ENCODE assay signal across 12 cellular contexts in genomic region chr17:28747801-28748750, GRCh38. TPM values are rescaled to one million over a fixed set of nuclear protein-coding genes. Genes with fewer than 3 reads are reported as not detected.
DNase-seq lines count a peak whose midpoint lies in the region; ATAC-seq and TF ChIP-seq lines count a peak whose summit lies in the region.
"Had no signal": no experiment of that assay in that cellular context is flagged by ENCODE, and none has a peak within 500 bp of the region (broad histone marks: within the 10 kb centered on the region; RNA-seq: fewer than 3 reads in every experiment).

No MANE protein-coding gene starts in this region.

- no peak for ATAC-seq in HG03565 (IDR thresholded peaks at IDR 0.05; ENCODE audit: unreplicated experiment)
- ATAC-seq: left lobe of liver, sciatic nerve had no signal

- peaks cover 12% of the 10 kb centered on the region for H3K4me1 ChIP-seq in endodermal cell (ENCODE audit: control insufficient read depth, insufficient read depth, low read length)

- H3K9me3 Mint-ChIP-seq in Calu3 (ENCODE audit: low read depth, unreplicated experiment) (no peaks in the 10 kb centered on the region), endodermal cell (no peaks in the 10 kb centered on the region), progenitor cell of endocrine pancreas (ENCODE audit: low read depth) (no peaks in the 10 kb centered on the region)
- H3K9me3 Mint-ChIP-seq: activated naive CD8-positive, alpha-beta T cell treated with anti-CD3 and anti-CD28 coated beads, Interleukin-2, amount 10 ng/mL, durations not matched to agents 7 days and 5 days had no signal

- peaks cover 97% of the 10 kb centered on the region for H3K36me3 Mint-ChIP-seq in Calu3 (ENCODE audit: insufficient read depth, unreplicated experiment)
- peaks cover 49% of the 10 kb centered on the region for H3K36me3 Mint-ChIP-seq in endodermal cell (ENCODE audit: low read depth)
- H3K36me3 Mint-ChIP-seq in progenitor cell of endocrine pancreas (ENCODE audit: insufficient read depth): peaks cover 12% of the 10 kb centered on the region

- no TSS peak for BruUV-seq in Calu3 (replicated peaks; lab: Mats Ljungman, UMichigan)

- intact Hi-C loops in Calu3 (cut with micrococcal nuclease; ENCODE audit: unreplicated experiment): no loop called here

- DNase-seq in Calu3: no peak
- no peak for DNase-seq in RWPE1 (ENCODE audit: low spot score)
- DNase-seq in endodermal cell: peak; percentile 51
- no peak for DNase-seq in progenitor cell of endocrine pancreas (ENCODE audit: low spot score, unreplicated experiment)
- no peak for DNase-seq in NK-92 (lab: John Stamatoyannopoulos, UW; ENCODE audit: unreplicated experiment)
- no peak for DNase-seq in HPDE6-E6E7 (ENCODE audit: extremely low spot score)
- DNase-seq in OCI-M1 (lab: John Stamatoyannopoulos, UW): no peak
- DNase-seq: activated naive CD8-positive, alpha-beta T cell treated with anti-CD3 and anti-CD28 coated beads, Interleukin-2, amount 10 ng/mL, durations not matched to agents 7 days and 5 days; T1000 had no signal

- H3K27ac ChIP-seq in RWPE1: peak overlapping the region; percentile 100
- H3K27ac ChIP-seq in endodermal cell (ENCODE audit: low read depth, low read length): no peak overlapping the region

- H3K4me3 Mint-ChIP-seq in Calu3 (ENCODE audit: low read depth, unreplicated experiment): peak overlapping the region; percentile 81
- H3K4me3 Mint-ChIP-seq in endodermal cell: no peak overlapping the region
- H3K4me3 Mint-ChIP-seq in progenitor cell of endocrine pancreas (ENCODE audit: low read depth): no peak overlapping the region
- H3K4me3 Mint-ChIP-seq: activated naive CD8-positive, alpha-beta T cell treated with anti-CD3 and anti-CD28 coated beads, Interleukin-2, amount 10 ng/mL, durations not matched to agents 7 days and 5 days had no signal

- H3K27me3 Mint-ChIP-seq in Calu3 (ENCODE audit: unreplicated experiment): no peaks in the 10 kb centered on the region
- H3K27me3 Mint-ChIP-seq in endodermal cell (ENCODE audit: insufficient read depth): no peaks in the 10 kb centered on the region
- H3K27me3 Mint-ChIP-seq in progenitor cell of endocrine pancreas: no peaks in the 10 kb centered on the region
- H3K27me3 Mint-ChIP-seq: activated naive CD8-positive, alpha-beta T cell treated with anti-CD3 and anti-CD28 coated beads, Interleukin-2, amount 10 ng/mL, durations not matched to agents 7 days and 5 days had no signal

- H3K9me3 ChIP-seq in endodermal cell (ENCODE audit: control insufficient read depth, low read length): no peaks in the 10 kb centered on the region

- H3K27ac Mint-ChIP-seq in Calu3 (ENCODE audit: unreplicated experiment): peak overlapping the region; percentile 91
- H3K27ac Mint-ChIP-seq in endodermal cell: peak overlapping the region; percentile 81
- H3K27ac Mint-ChIP-seq in progenitor cell of endocrine pancreas: peak overlapping the region; percentile 99
- H3K27ac Mint-ChIP-seq: activated naive CD8-positive, alpha-beta T cell treated with anti-CD3 and anti-CD28 coated beads, Interleukin-2, amount 10 ng/mL, durations not matched to agents 7 days and 5 days had no signal

- H3K9ac ChIP-seq in endodermal cell (ENCODE audit: extremely low read depth, low read length, poor library complexity, severe bottlenecking): no peak overlapping the region

- H3K4me1 Mint-ChIP-seq in Calu3 (ENCODE audit: low read depth, unreplicated experiment) (peaks cover 34% of the 10 kb centered on the region), endodermal cell (peaks cover 7% of the 10 kb centered on the region), progenitor cell of endocrine pancreas (ENCODE audit: low read depth) (peaks cover 27% of the 10 kb centered on the region)

- peaks cover 68% of the 10 kb centered on the region for H3K36me3 ChIP-seq in endodermal cell (ENCODE audit: control insufficient read depth, insufficient read depth, low read length)

- no peak for TF ChIP-seq CTCF in Calu3 (IDR thresholded peaks at IDR 0.05; ENCODE audit: unreplicated experiment)
- no peak for TF ChIP-seq CTCF in RWPE1 (conservative IDR thresholded peaks at IDR 0.05; ENCODE audit: low read depth)
- TF ChIP-seq CTCF in endodermal cell (conservative IDR thresholded peaks at IDR 0.05): no peak
- no peak for TF ChIP-seq CTCF in progenitor cell of endocrine pancreas (IDR thresholded peaks at IDR 0.05; ENCODE audit: unreplicated experiment)

- CTCF ChIA-PET in Calu3 (lab: Charles Lee): interaction anchor here (1.1 to 9.1 kb wide), 3 partner anchors 16 to 204 kb away, joined by 3 to 228 read pairs (median 3); partner anchors contain the start of genes NEK8, PHF12 and TLCD1
- CTCF ChIA-PET in RWPE1 (lab: Yijun Ruan, JAX): interaction anchor here (1.7 to 14.3 kb wide), 2 partner anchors 22 to 160 kb away, joined by 6 to 249 read pairs; partner anchors contain the start of genes NEK8 and TLCD1

- H3K27me3 ChIP-seq in endodermal cell (ENCODE audit: control insufficient read depth, insufficient read depth, low read length, poor library complexity, severe bottlenecking): no peaks in the 10 kb centered on the region

- H3K4me3 ChIP-seq in endodermal cell (ENCODE audit: low read length): no peak overlapping the region

- 94 to 97% methylated on average over 15 to 18 of the region's 18 CpGs for WGBS in endodermal cell (ENCODE audit: insufficient coverage in 1 of 2, insufficient read length in 1 of 2), 2 experiments

- POLR2A ChIA-PET in RWPE1 (lab: Yijun Ruan, JAX; ENCODE audit: low non-redundant PET): interaction anchor here (2.7 to 6.8 kb wide), 2 partner anchors 21 kb away, joined by 22 to 95 read pairs; partner anchors contain the start of genes NEK8 and TLCD1

RNA-seq across cellular contexts. Expression of gene TRAF4, which starts 4.3 kb away (rescaled TPM):
- total RNA-seq in Calu3 (2022) (201 and 202 TPM in 2 replicates), endodermal cell (100 to 1,000 TPM; 168 to 169 TPM), progenitor cell of endocrine pancreas (254 and 260 TPM in 2 replicates)
- 118 TPM for polyA plus RNA-seq in endodermal cell (2013, experiment 1 of 2)
- polyA plus RNA-seq in endodermal cell (2013, experiment 2 of 2): 106 TPM

RNA-seq across cellular contexts. Expression of gene NEK8, which starts 19.5 kb away (rescaled TPM):
- total RNA-seq in Calu3 (2022) (10.8 and 11.4 TPM in 2 replicates), endodermal cell (10 to 100 TPM; 11.2 to 15.7 TPM), progenitor cell of endocrine pancreas (15.4 and 16.8 TPM in 2 replicates)
- 5.7 TPM for polyA plus RNA-seq in endodermal cell (2013, experiment 1 of 2)
- polyA plus RNA-seq in endodermal cell (2013, experiment 2 of 2): 5.5 TPM

RNA-seq across cellular contexts. Expression of gene TLCD1, which starts 22.0 kb away (rescaled TPM):
- total RNA-seq in Calu3 (2022) (44.9 and 49.3 TPM in 2 replicates), endodermal cell (10 to 100 TPM; 17.0 to 22.9 TPM), progenitor cell of endocrine pancreas (14.0 and 15.5 TPM in 2 replicates)
- 8.3 TPM for polyA plus RNA-seq in endodermal cell (2013, experiment 1 of 2)
- polyA plus RNA-seq in endodermal cell (2013, experiment 2 of 2): 7.2 TPM

RNA-seq across cellular contexts. Expression of gene RPL23A, which starts 28.3 kb away (rescaled TPM):
- 1,148 and 1,217 TPM in 2 replicates for total RNA-seq in Calu3 (2022)
- 1,000 to 10,000 TPM; 1,639 TPM for total RNA-seq in endodermal cell
- 2,129 TPM for polyA plus RNA-seq in endodermal cell (2013, experiment 1 of 2)
- 2,042 TPM for polyA plus RNA-seq in endodermal cell (2013, experiment 2 of 2)
- total RNA-seq in progenitor cell of endocrine pancreas: 1,486 and 1,562 TPM in 2 replicates

RNA-seq across cellular contexts. Expression of gene RAB34, which starts 30.4 kb away (rescaled TPM):
- 34.5 and 35.3 TPM in 2 replicates for total RNA-seq in Calu3 (2022)
- 100 to 1,000 TPM; 111 to 112 TPM for total RNA-seq in endodermal cell
- polyA plus RNA-seq in endodermal cell (2013, experiment 1 of 2): 92.9 TPM
- polyA plus RNA-seq in endodermal cell (2013, experiment 2 of 2): 105 TPM
- 147 and 150 TPM in 2 replicates for total RNA-seq in progenitor cell of endocrine pancreas
